In the genomic region with DNA sequence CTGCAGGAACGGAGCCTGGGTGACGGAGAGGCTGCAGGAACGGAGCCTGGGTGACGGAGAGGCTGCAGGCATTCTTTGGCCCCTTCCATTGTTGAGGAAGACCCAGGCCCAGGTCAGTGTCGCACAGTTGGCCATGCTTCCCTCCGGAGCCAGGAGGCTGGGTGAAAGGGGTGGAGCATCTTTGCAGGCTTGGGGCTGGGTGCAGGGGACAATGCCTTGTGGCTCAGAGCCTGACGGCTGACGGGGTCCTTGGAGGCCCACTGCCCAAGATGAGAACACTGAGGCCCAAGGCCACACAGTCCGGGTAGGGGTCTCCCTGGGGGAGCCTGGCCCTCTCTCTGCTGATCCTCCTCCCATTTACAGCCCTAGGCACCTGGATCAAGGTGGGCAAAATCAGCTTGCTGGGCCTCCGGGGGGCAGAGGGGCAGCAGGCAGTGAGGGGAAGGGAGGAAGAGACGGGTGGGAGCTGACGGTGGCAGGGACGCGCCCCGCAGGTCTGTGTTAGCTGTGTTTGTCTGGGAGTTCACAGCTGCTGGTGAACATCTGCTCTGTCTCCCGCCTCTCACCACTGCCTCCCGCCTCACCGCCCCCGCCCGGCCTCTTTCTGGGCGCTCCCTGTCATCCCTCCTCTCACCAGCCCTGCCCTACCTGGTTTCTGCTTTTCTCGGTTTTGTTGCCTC, we compare ENCODE assay signal across 16 cellular contexts. TPM values are rescaled to one million over a fixed set of nuclear protein-coding genes. Genes with fewer than 3 reads are reported as not detected.
DNase-seq lines count a peak whose midpoint lies in the region; ATAC-seq, FAIRE-seq and TF ChIP-seq lines count a peak whose summit lies in the region.
"Had no signal": no experiment of that assay in that cellular context is flagged by ENCODE, and none has a peak within 500 bp of the region (broad histone marks: within the 10 kb centered on the region; RNA-seq: fewer than 3 reads in every experiment).

No MANE protein-coding gene starts in this region.

- 16 to 44% (median 31%) methylated on average over 17 to 22 of the region's 22 CpGs for WGBS in small intestine, 3 donors

- H3K27ac ChIP-seq in dorsolateral prefrontal cortex (peak overlapping the region in 1 of 59 donors; percentile 31), small intestine (ENCODE audit: low read depth in 1 of 2, low read length in 1 of 2) (no peak overlapping the region)
- H3K27ac ChIP-seq: body of pancreas, left lung had no signal

- H3K36me3 ChIP-seq in small intestine (ENCODE audit: control insufficient read depth in 2 of 2, insufficient read depth in 2 of 2, low read length in 2 of 2), result no peaks in the 10 kb centered on the region
- H3K36me3 ChIP-seq: left lung had no signal

- no peak for FAIRE-seq in small intestine (lab: Jason Lieb, UNC)
- FAIRE-seq: A204.1, GM18507, GM19239 had no signal

- intact Hi-C loops in dorsolateral prefrontal cortex (cut with DNase I), result no loop called here

- DNase-seq in NCI-H748 (lab: John Stamatoyannopoulos, UW; ENCODE audit: unreplicated experiment) (peak; percentile 37), NCI-H748 treated with DMSO at 0.1 percent for 48 hours (lab: John Stamatoyannopoulos, UW) (no peak), NCI-H345 treated with DMSO at 0.1 percent for 48 hours (lab: John Stamatoyannopoulos, UW; ENCODE audit: unreplicated experiment) (peak; percentile 12), dorsolateral prefrontal cortex (peak in 6 of 10 donors; percentile 51 to 82 (median 66)), small intestine (peak; percentile 8), ACHN (no peak)
- no peak for DNase-seq in stimulated activated CD4-positive, alpha-beta T cell treated with anti-CD3 and anti-CD28 coated beads, Interleukin-2, amount 100 ng/mL, for 24 hours
- DNase-seq: activated CD4-positive, CD25-positive, alpha-beta regulatory T cell treated with anti-CD3 and anti-CD28 coated beads, Interleukin-2, amount 50 U/mL, for 72 hours; activated CD8-positive, alpha-beta memory T cell treated with anti-CD3 and anti-CD28 coated beads, Interleukin-2, amount 50 U/mL, for 48 hours; activated naive CD4-positive, alpha-beta T cell treated with anti-CD3 and anti-CD28 coated beads, Interleukin-2, amount 10 ng/mL, durations not matched to agents 7 days and 5 days had no signal

- H3K4me3 ChIP-seq in dorsolateral prefrontal cortex (peak overlapping the region in 1 of 59 donors; percentile 10), small intestine (ENCODE audit: low read depth in 1 of 2, low read length in 2 of 2) (no peak overlapping the region)
- H3K4me3 ChIP-seq: body of pancreas, left lung had no signal

- no peaks in the 10 kb centered on the region for H3K4me1 ChIP-seq in small intestine (ENCODE audit: control insufficient read depth in 2 of 2, insufficient read depth in 1 of 2, low read depth in 1 of 2, low read length in 1 of 2)
- H3K4me1 ChIP-seq: body of pancreas, left lung had no signal

- no peaks in the 10 kb centered on the region for H3K9me3 ChIP-seq in small intestine (ENCODE audit: control insufficient read depth, low read depth)
- H3K9me3 ChIP-seq: body of pancreas, left lung had no signal

- TF ChIP-seq CTCF in dorsolateral prefrontal cortex (IDR thresholded peaks at IDR 0.05 in 54 of 56, conservative IDR thresholded peaks at IDR 0.05 in 2 of 56; ENCODE audit: low read depth in 1 of 56, partially characterized antibody in 56 of 56), result no peak

- H3K27me3 ChIP-seq in dorsolateral prefrontal cortex (peaks cover 0 to 4% (median 0%) of the 10 kb centered on the region in 45 donors), small intestine (ENCODE audit: control insufficient read depth in 2 of 2, insufficient read depth in 2 of 2, low read length in 2 of 2) (no peaks in the 10 kb centered on the region)
- H3K27me3 ChIP-seq: body of pancreas had no signal

- ATAC-seq in GM21825 (IDR thresholded peaks at IDR 0.05; ENCODE audit: unreplicated experiment), result no peak
- ATAC-seq: body of pancreas, left lung had no signal

- in situ Hi-C loops in ACHN (cut with HindIII; ENCODE audit: low pct_ligation_motif_present, low pct_unique_long_range_greater_than_20kb, low sequenced_read_pairs), result no loop called here

RNA-seq across cellular contexts. Expression of gene PCBD1, which starts 30.6 kb away (rescaled TPM):
- total RNA-seq in dorsolateral prefrontal cortex, result 100 to 1,000 TPM in 2 of 120 experiments, 10 to 100 TPM in 118; 24.9 to 108 (median 47.5) TPM
- polyA plus RNA-seq in small intestine, result 100 to 1,000 TPM in 1 of 3 donors, 10 to 100 TPM in 2; 67.3 to 147 (median 75.9) TPM

Comparison
In these comparisons a context has a peak if more than half of its experiments do, and no peak if none do; other contexts are left out.
1. DNase-seq: peak in NCI-H748 (single experiment), NCI-H345 treated with DMSO at 0.1 percent for 48 hours (single experiment), dorsolateral prefrontal cortex (6 of 10) and small intestine (single experiment); none in NCI-H748 treated with DMSO at 0.1 percent for 48 hours (single experiment), stimulated activated CD4-positive, alpha-beta T cell treated with anti-CD3 and anti-CD28 coated beads, Interleukin-2, amount 100 ng/mL, for 24 hours (0 of 2) and ACHN (single experiment).